Comparison of ENCODE assay signal across 8 cellular contexts in the genomic region with DNA sequence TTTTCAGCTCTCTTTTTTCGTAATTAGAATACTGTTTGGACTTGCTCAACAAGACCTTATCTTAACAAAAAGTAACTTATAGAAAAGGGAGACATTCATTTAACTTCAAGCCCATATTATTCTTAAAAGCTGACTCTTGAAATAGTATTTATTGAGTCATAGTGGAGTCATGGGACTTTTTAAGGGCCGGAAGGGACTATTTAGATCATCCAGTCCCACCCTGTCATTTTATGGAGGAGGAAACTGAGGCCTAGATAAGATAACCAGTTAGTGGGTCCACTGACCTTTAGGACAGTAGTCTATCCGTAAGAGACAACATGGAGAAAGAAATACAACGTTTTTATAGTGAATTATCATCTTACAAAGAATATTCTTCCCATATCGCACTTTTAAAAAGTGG. TPM values are rescaled to one million over a fixed set of nuclear protein-coding genes. Genes with fewer than 3 reads are reported as not detected.
DNase-seq lines count a peak whose midpoint lies in the region; ATAC-seq, FAIRE-seq and TF ChIP-seq lines count a peak whose summit lies in the region.

No MANE protein-coding gene starts in this region.

- H3K36me3 ChIP-seq in HUES6 (ENCODE audit: control insufficient read depth, insufficient read depth, low read length) = peaks cover 4% of the 10 kb centered on the region; the same call in 1 of the 2 replicates

- POLR2A ChIA-PET in A549 (lab: Yijun Ruan, JAX) = interaction anchor here (1.1 kb wide), 1 partner anchor 247 kb away, joined by 5 read pairs; no protein-coding TSS in a partner anchor

- TF ChIP-seq POLR2A in A549 (IDR thresholded peaks at IDR 0.05; ENCODE audit: low read length) = no peak

- WGBS in A549 (ENCODE audit: missing lambda C conversion rate) = 19% methylated on average over 5 of the region's 5 CpGs

- H3K9ac ChIP-seq in HUES6 (ENCODE audit: low read length) = no peak overlapping the region

- H3K9me3 Mint-ChIP-seq in brain = no peaks in the 10 kb centered on the region
- no peaks in the 10 kb centered on the region for H3K9me3 Mint-ChIP-seq in mesothelial cell of epicardium

- no peak for TF ChIP-seq RAD21 in A549 (conservative IDR thresholded peaks at IDR 0.05 in 1 of 2, IDR thresholded peaks at IDR 0.05 in 1 of 2)

- H3K27ac Mint-ChIP-seq in brain (peak overlapping the region; percentile 70 to 97 (median 88)), mesothelial cell of epicardium (peak overlapping the region; percentile 95)

- H3K27ac ChIP-seq in A549 = peak overlapping the region; percentile 45 to 85
- H3K27ac ChIP-seq in HUES6 (ENCODE audit: low read depth, low read length) = peak overlapping the region; percentile 57; the same call in 1 of the 2 replicates

- no peak for FAIRE-seq in A549 (lab: Jason Lieb, UNC)

- ATAC-seq in A549 (no peak), HG03565 (IDR thresholded peaks at IDR 0.05; ENCODE audit: unreplicated experiment) (no peak), HG02852 (IDR thresholded peaks at IDR 0.05; ENCODE audit: unreplicated experiment) (no peak)

- no peaks in the 10 kb centered on the region for H3K27me3 ChIP-seq in HUES6 (ENCODE audit: control insufficient read depth, insufficient read depth, low read length)

- H3K4me3 ChIP-seq in A549 (peak overlapping the region; percentile 93), HUES6 (ENCODE audit: low read depth, low read length) (peak overlapping the region; percentile 94)

- H3K4me1 ChIP-seq in A549 = peaks cover 42% of the 10 kb centered on the region
- peaks cover 34% of the 10 kb centered on the region for H3K4me1 ChIP-seq in HUES6 (ENCODE audit: control insufficient read depth, insufficient read depth, low read length)

- TF ChIP-seq CTCF in A549 (IDR thresholded peaks at IDR 0.05) = no peak; the same call in 2 of the 3 replicates
- TF ChIP-seq CTCF in brain (conservative IDR thresholded peaks at IDR 0.05) = no peak
- no peak for TF ChIP-seq CTCF in mesothelial cell of epicardium (IDR thresholded peaks at IDR 0.05; ENCODE audit: unreplicated experiment)

- H3K27me3 Mint-ChIP-seq in brain (peaks cover 9% of the 10 kb centered on the region), mesothelial cell of epicardium (ENCODE audit: low read depth) (no peaks in the 10 kb centered on the region)

- H3K36me3 Mint-ChIP-seq in brain (peaks cover 34% of the 10 kb centered on the region), mesothelial cell of epicardium (peaks cover 2% of the 10 kb centered on the region)

- H3K4me2 ChIP-seq in A549 = peak overlapping the region; percentile 96

- CTCF ChIA-PET in A549 (lab: Yijun Ruan, JAX) = interaction anchor here (0.6 to 4.5 kb wide), 2 partner anchors 38 to 252 kb away, joined by 4 to 16 read pairs; no protein-coding TSS in a partner anchor

- H3K4me1 Mint-ChIP-seq in brain = peaks cover 58% of the 10 kb centered on the region
- H3K4me1 Mint-ChIP-seq in mesothelial cell of epicardium = peaks cover 53% of the 10 kb centered on the region

- no peak for TF ChIP-seq EP300 in A549 (IDR thresholded peaks at IDR 0.05)

- no peak for DNase-seq in A549 (ENCODE audit: low read depth in 1 of 2, low spot score in 1 of 2)
- DNase-seq in mesothelial cell of epicardium (ENCODE audit: low spot score in 2 of 2, unreplicated experiment in 2 of 2) = no peak
- no peak for DNase-seq in stimulated activated CD4-positive, alpha-beta T cell treated with anti-CD3 and anti-CD28 coated beads, Interleukin-1b, Interleukin-23, amount 100 ng/mL, for 48 hours
- DNase-seq in OCI-M2 (lab: John Stamatoyannopoulos, UW; ENCODE audit: unreplicated experiment) = no peak

- H3K9me3 ChIP-seq in A549 (no peaks in the 10 kb centered on the region), HUES6 (ENCODE audit: control insufficient read depth, insufficient read depth, low read depth, low read length) (no peaks in the 10 kb centered on the region)

- H3K4me3 Mint-ChIP-seq in brain (peak overlapping the region; percentile 86 to 92 (median 88)), mesothelial cell of epicardium (peak overlapping the region; percentile 92)

TF ChIP-seq in A549, 52 proteins besides CTCF, POLR2A, EP300 and RAD21:
- TF ChIP-seq, protein P1, sequence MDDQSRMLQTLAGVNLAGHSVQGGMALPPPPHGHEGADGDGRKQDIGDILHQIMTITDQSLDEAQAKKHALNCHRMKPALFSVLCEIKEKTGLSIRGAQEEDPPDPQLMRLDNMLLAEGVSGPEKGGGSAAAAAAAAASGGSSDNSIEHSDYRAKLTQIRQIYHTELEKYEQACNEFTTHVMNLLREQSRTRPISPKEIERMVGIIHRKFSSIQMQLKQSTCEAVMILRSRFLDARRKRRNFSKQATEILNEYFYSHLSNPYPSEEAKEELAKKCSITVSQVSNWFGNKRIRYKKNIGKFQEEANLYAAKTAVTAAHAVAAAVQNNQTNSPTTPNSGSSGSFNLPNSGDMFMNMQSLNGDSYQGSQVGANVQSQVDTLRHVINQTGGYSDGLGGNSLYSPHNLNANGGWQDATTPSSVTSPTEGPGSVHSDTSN (IDR thresholded peaks at IDR 0.05) = no peak
- TF ChIP-seq CEBPB (IDR thresholded peaks at IDR 0.05) (no peak), JUNB (IDR thresholded peaks at IDR 0.05) (no peak), HOXB13 (CRISPR knock-in tag; IDR thresholded peaks at IDR 0.05; ENCODE audit: low read depth) (no peak), CHD4 (IDR thresholded peaks at IDR 0.05; ENCODE audit: borderline replicate concordance) (no peak), ZNF302 (CRISPR knock-in tag; IDR thresholded peaks at IDR 0.05) (no peak)
- TF ChIP-seq, protein P2, sequence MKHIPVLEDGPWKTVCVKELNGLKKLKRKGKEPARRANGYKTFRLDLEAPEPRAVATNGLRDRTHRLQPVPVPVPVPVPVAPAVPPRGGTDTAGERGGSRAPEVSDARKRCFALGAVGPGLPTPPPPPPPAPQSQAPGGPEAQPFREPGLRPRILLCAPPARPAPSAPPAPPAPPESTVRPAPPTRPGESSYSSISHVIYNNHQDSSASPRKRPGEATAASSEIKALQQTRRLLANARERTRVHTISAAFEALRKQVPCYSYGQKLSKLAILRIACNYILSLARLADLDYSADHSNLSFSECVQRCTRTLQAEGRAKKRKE (CRISPR knock-in tag; IDR thresholded peaks at IDR 0.05; ENCODE audit: low read depth) = no peak
- TF ChIP-seq, protein P3, sequence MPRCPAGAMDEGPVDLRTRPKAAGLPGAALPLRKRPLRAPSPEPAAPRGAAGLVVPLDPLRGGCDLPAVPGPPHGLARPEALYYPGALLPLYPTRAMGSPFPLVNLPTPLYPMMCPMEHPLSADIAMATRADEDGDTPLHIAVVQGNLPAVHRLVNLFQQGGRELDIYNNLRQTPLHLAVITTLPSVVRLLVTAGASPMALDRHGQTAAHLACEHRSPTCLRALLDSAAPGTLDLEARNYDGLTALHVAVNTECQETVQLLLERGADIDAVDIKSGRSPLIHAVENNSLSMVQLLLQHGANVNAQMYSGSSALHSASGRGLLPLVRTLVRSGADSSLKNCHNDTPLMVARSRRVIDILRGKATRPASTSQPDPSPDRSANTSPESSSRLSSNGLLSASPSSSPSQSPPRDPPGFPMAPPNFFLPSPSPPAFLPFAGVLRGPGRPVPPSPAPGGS (IDR thresholded peaks at IDR 0.05) = no peak

RNA-seq across cellular contexts. Expression of a gene that starts 1.5 kb away (rescaled TPM):
- polyA plus RNA-seq in A549 (2011; rRNA removed) (226 and 305 TPM in 2 replicates), A549 (2017; fragmentation: RNase III; extraction: RNeasy Plus Mini Kit Qiagen cat#74134 plus additional on column Dnase treatment) (196 to 206 TPM (median 205 TPM) in 3 replicates), brain (ENCODE audit: insufficient read depth, low read depth, low replicate concordance) (124 TPM)
- 109 TPM in 2 replicates for polyA plus RNA-seq in A549 (2012; cell fraction: cytosol; rRNA removed)
- 41.2 and 57.7 TPM in 2 replicates for polyA plus RNA-seq in A549 (2012; cell fraction: nucleus; rRNA removed)
- 42.7 and 43.8 TPM in 2 replicates for polyA minus RNA-seq in A549 (2011; rRNA and poly(A)+ RNA removed)
- total RNA-seq in mesothelial cell of epicardium = 107 to 114 TPM (median 110 TPM) in 3 replicates
